1 cellular context compared by ENCODE assay signal in the genomic region with DNA sequence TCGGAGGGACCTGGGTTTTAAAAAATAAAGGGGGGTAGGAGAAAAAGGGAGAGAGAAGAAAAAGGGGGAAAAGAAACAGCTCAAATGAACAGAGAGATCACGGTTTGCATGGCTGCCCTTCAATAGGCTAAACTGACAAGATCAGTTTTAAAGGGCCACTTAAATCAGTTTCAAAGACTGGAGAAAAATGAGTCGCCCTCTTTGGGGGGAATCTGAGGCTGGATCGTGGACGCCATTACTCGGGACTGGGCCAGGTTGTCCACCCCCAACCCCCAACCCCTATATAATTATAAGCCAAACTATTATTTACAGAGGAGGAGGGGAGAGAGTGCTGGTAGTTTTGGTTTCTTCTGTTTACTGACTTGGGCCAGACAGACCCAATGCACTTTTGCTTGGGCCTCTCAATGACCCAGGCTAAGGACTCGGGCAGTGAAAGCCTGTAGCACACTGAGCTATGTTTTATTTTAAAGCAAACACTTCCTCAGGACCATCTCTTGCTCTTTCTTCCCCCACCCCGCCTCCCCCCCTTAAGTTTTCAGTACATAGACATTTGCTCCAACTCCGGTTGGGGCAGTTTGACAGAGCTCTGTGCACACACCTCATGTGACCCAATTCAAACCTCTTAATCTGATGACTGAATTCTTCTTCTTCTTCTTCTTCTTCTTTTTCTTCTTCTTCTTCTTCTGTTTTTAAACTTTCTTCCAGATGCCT.
TF ChIP-seq lines count a peak whose summit lies in the region.

No MANE protein-coding gene starts in this region.

TF ChIP-seq in WTC11, 78 proteins besides CTCF, POLR2A, EP300 and RAD21 (continued from another document):
- TF ChIP-seq, protein P1, sequence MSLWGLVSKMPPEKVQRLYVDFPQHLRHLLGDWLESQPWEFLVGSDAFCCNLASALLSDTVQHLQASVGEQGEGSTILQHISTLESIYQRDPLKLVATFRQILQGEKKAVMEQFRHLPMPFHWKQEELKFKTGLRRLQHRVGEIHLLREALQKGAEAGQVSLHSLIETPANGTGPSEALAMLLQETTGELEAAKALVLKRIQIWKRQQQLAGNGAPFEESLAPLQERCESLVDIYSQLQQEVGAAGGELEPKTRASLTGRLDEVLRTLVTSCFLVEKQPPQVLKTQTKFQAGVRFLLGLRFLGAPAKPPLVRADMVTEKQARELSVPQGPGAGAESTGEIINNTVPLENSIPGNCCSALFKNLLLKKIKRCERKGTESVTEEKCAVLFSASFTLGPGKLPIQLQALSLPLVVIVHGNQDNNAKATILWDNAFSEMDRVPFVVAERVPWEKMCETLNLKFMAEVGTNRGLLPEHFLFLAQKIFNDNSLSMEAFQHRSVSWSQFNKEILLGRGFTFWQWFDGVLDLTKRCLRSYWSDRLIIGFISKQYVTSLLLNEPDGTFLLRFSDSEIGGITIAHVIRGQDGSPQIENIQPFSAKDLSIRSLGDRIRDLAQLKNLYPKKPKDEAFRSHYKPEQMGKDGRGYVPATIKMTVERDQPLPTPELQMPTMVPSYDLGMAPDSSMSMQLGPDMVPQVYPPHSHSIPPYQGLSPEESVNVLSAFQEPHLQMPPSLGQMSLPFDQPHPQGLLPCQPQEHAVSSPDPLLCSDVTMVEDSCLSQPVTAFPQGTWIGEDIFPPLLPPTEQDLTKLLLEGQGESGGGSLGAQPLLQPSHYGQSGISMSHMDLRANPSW (CRISPR knock-in tag; conservative IDR thresholded peaks at IDR 0.05; ENCODE audit: low read depth) = no peak
- TF ChIP-seq, protein P2, sequence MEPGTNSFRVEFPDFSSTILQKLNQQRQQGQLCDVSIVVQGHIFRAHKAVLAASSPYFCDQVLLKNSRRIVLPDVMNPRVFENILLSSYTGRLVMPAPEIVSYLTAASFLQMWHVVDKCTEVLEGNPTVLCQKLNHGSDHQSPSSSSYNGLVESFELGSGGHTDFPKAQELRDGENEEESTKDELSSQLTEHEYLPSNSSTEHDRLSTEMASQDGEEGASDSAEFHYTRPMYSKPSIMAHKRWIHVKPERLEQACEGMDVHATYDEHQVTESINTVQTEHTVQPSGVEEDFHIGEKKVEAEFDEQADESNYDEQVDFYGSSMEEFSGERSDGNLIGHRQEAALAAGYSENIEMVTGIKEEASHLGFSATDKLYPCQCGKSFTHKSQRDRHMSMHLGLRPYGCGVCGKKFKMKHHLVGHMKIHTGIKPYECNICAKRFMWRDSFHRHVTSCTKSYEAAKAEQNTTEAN (CRISPR knock-in tag; IDR thresholded peaks at IDR 0.05) = no peak
- TF ChIP-seq TEAD1 (CRISPR knock-in tag; IDR thresholded peaks at IDR 0.05) (no peak), JAZF1 (CRISPR knock-in tag; IDR thresholded peaks at IDR 0.05) (no peak)
- TF ChIP-seq, protein P3, sequence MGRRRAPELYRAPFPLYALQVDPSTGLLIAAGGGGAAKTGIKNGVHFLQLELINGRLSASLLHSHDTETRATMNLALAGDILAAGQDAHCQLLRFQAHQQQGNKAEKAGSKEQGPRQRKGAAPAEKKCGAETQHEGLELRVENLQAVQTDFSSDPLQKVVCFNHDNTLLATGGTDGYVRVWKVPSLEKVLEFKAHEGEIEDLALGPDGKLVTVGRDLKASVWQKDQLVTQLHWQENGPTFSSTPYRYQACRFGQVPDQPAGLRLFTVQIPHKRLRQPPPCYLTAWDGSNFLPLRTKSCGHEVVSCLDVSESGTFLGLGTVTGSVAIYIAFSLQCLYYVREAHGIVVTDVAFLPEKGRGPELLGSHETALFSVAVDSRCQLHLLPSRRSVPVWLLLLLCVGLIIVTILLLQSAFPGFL (CRISPR knock-in tag; IDR thresholded peaks at IDR 0.05; ENCODE audit: borderline replicate concordance) = no peak
